ENCODE assay signal across 1 cellular context in genomic region chr20:3172933-3173581, GRCh38.
A peak's percentile ranks its signal among the peaks of the same experiment; 100 is the strongest.
TF ChIP-seq lines count a peak whose summit lies in the region.

TSS of gene LZTS3 (minus strand) at chr20:3173549. CDS start at chr20:3167163, 6,386 bp downstream.

TF ChIP-seq in HepG2, 621 proteins besides CTCF, POLR2A, EP300 and RAD21 (continued from another document and continues in another):
- TF ChIP-seq, protein P1, sequence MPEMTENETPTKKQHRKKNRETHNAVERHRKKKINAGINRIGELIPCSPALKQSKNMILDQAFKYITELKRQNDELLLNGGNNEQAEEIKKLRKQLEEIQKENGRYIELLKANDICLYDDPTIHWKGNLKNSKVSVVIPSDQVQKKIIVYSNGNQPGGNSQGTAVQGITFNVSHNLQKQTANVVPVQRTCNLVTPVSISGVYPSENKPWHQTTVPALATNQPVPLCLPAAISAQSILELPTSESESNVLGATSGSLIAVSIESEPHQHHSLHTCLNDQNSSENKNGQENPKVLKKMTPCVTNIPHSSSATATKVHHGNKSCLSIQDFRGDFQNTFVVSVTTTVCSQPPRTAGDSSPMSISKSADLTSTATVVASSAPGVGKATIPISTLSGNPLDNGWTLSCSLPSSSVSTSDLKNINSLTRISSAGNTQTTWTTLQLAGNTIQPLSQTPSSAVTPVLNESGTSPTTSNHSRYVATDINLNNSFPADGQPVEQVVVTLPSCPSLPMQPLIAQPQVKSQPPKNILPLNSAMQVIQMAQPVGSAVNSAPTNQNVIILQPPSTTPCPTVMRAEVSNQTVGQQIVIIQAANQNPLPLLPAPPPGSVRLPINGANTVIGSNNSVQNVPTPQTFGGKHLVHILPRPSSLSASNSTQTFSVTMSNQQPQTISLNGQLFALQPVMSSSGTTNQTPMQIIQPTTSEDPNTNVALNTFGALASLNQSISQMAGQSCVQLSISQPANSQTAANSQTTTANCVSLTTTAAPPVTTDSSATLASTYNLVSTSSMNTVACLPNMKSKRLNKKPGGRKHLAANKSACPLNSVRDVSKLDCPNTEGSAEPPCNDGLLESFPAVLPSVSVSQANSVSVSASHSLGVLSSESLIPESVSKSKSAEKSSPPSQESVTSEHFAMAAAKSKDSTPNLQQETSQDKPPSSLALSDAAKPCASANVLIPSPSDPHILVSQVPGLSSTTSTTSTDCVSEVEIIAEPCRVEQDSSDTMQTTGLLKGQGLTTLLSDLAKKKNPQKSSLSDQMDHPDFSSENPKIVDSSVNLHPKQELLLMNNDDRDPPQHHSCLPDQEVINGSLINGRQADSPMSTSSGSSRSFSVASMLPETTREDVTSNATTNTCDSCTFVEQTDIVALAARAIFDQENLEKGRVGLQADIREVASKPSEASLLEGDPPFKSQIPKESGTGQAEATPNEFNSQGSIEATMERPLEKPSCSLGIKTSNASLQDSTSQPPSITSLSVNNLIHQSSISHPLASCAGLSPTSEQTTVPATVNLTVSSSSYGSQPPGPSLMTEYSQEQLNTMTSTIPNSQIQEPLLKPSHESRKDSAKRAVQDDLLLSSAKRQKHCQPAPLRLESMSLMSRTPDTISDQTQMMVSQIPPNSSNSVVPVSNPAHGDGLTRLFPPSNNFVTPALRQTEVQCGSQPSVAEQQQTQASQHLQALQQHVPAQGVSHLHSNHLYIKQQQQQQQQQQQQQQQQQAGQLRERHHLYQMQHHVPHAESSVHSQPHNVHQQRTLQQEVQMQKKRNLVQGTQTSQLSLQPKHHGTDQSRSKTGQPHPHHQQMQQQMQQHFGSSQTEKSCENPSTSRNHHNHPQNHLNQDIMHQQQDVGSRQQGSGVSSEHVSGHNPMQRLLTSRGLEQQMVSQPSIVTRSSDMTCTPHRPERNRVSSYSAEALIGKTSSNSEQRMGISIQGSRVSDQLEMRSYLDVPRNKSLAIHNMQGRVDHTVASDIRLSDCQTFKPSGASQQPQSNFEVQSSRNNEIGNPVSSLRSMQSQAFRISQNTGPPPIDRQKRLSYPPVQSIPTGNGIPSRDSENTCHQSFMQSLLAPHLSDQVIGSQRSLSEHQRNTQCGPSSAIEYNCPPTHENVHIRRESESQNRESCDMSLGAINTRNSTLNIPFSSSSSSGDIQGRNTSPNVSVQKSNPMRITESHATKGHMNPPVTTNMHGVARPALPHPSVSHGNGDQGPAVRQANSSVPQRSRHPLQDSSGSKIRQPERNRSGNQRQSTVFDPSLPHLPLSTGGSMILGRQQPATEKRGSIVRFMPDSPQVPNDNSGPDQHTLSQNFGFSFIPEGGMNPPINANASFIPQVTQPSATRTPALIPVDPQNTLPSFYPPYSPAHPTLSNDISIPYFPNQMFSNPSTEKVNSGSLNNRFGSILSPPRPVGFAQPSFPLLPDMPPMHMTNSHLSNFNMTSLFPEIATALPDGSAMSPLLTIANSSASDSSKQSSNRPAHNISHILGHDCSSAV (CRISPR knock-in tag; IDR thresholded peaks at IDR 0.05; ENCODE audit: borderline replicate concordance) = no peak
- no peak for TF ChIP-seq MNT (IDR thresholded peaks at IDR 0.05)
- TF ChIP-seq PHF5A (CRISPR knock-in tag; IDR thresholded peaks at IDR 0.05; ENCODE audit: low read depth, unreplicated experiment) = no peak
- TF ChIP-seq ZBTB7A (CRISPR knock-in tag; IDR thresholded peaks at IDR 0.05) = no peak
- TF ChIP-seq ZNF709 (CRISPR knock-in tag; IDR thresholded peaks at IDR 0.05) = peak; percentile 32; the same call in 1 of the 2 replicates
- TF ChIP-seq, protein P2, sequence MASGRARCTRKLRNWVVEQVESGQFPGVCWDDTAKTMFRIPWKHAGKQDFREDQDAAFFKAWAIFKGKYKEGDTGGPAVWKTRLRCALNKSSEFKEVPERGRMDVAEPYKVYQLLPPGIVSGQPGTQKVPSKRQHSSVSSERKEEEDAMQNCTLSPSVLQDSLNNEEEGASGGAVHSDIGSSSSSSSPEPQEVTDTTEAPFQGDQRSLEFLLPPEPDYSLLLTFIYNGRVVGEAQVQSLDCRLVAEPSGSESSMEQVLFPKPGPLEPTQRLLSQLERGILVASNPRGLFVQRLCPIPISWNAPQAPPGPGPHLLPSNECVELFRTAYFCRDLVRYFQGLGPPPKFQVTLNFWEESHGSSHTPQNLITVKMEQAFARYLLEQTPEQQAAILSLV (CRISPR knock-in tag; IDR thresholded peaks at IDR 0.05; ENCODE audit: borderline replicate concordance) = 0 out of 2 replicates have a peak, but pooled peaks have one; percentile 40
- peak; percentile 80 for TF ChIP-seq ZNF225 (CRISPR knock-in tag; IDR thresholded peaks at IDR 0.05)
- TF ChIP-seq, protein P3, sequence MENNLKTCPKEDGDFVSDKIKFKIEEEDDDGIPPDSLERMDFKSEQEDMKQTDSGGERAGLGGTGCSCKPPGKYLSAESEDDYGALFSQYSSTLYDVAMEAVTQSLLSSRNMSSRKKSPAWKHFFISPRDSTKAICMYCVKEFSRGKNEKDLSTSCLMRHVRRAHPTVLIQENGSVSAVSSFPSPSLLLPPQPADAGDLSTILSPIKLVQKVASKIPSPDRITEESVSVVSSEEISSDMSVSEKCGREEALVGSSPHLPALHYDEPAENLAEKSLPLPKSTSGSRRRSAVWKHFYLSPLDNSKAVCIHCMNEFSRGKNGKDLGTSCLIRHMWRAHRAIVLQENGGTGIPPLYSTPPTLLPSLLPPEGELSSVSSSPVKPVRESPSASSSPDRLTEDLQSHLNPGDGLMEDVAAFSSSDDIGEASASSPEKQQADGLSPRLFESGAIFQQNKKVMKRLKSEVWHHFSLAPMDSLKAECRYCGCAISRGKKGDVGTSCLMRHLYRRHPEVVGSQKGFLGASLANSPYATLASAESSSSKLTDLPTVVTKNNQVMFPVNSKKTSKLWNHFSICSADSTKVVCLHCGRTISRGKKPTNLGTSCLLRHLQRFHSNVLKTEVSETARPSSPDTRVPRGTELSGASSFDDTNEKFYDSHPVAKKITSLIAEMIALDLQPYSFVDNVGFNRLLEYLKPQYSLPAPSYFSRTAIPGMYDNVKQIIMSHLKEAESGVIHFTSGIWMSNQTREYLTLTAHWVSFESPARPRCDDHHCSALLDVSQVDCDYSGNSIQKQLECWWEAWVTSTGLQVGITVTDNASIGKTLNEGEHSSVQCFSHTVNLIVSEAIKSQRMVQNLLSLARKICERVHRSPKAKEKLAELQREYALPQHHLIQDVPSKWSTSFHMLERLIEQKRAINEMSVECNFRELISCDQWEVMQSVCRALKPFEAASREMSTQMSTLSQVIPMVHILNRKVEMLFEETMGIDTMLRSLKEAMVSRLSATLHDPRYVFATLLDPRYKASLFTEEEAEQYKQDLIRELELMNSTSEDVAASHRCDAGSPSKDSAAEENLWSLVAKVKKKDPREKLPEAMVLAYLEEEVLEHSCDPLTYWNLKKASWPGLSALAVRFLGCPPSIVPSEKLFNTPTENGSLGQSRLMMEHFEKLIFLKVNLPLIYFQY (CRISPR knock-in tag; IDR thresholded peaks at IDR 0.05; ENCODE audit: borderline replicate concordance) = no peak
- no peak for TF ChIP-seq ZNF549 (CRISPR knock-in tag; IDR thresholded peaks at IDR 0.05)
- TF ChIP-seq, protein P4, sequence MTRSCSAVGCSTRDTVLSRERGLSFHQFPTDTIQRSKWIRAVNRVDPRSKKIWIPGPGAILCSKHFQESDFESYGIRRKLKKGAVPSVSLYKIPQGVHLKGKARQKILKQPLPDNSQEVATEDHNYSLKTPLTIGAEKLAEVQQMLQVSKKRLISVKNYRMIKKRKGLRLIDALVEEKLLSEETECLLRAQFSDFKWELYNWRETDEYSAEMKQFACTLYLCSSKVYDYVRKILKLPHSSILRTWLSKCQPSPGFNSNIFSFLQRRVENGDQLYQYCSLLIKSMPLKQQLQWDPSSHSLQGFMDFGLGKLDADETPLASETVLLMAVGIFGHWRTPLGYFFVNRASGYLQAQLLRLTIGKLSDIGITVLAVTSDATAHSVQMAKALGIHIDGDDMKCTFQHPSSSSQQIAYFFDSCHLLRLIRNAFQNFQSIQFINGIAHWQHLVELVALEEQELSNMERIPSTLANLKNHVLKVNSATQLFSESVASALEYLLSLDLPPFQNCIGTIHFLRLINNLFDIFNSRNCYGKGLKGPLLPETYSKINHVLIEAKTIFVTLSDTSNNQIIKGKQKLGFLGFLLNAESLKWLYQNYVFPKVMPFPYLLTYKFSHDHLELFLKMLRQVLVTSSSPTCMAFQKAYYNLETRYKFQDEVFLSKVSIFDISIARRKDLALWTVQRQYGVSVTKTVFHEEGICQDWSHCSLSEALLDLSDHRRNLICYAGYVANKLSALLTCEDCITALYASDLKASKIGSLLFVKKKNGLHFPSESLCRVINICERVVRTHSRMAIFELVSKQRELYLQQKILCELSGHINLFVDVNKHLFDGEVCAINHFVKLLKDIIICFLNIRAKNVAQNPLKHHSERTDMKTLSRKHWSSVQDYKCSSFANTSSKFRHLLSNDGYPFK (CRISPR knock-in tag; IDR thresholded peaks at IDR 0.05; ENCODE audit: borderline replicate concordance) = no peak; the same call in 1 of the 2 replicates
- no peak for TF ChIP-seq ZFP1 (CRISPR knock-in tag; IDR thresholded peaks at IDR 0.05)
- peak; percentile 70 for TF ChIP-seq AGO1 (IDR thresholded peaks at IDR 0.05; ENCODE audit: low read depth, low read length, poor library complexity, severe bottlenecking)
- TF ChIP-seq ZNF414 (CRISPR knock-in tag; IDR thresholded peaks at IDR 0.05) = peak; percentile 21; the same call in 1 of the 2 replicates
- no peak for TF ChIP-seq ZNF33A (CRISPR knock-in tag; IDR thresholded peaks at IDR 0.05; ENCODE audit: borderline replicate concordance)
- no peak for TF ChIP-seq TRIM22 (IDR thresholded peaks at IDR 0.05)
- TF ChIP-seq PBX2 (CRISPR knock-in tag; IDR thresholded peaks at IDR 0.05) = no peak
- TF ChIP-seq ZNF816 (CRISPR knock-in tag; IDR thresholded peaks at IDR 0.05; ENCODE audit: borderline replicate concordance) = no peak; the same call in 1 of the 2 replicates
- peak; percentile 47; the same call in 1 of the 2 replicates for TF ChIP-seq GTF2F1 (IDR thresholded peaks at IDR 0.05; ENCODE audit: low read length)
- no peak for TF ChIP-seq ZNF780A (CRISPR knock-in tag; IDR thresholded peaks at IDR 0.05)
- no peak for TF ChIP-seq MAFK (conservative IDR thresholded peaks at IDR 0.05 in 1 of 2, IDR thresholded peaks at IDR 0.05 in 1 of 2; ENCODE audit: low read length in 2 of 2)
- TF ChIP-seq, protein P5, sequence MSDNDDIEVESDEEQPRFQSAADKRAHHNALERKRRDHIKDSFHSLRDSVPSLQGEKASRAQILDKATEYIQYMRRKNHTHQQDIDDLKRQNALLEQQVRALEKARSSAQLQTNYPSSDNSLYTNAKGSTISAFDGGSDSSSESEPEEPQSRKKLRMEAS (IDR thresholded peaks at IDR 0.05) = peak; percentile 77
- peak; percentile 80; the same call in 1 of the 2 replicates for TF ChIP-seq KLF13 (CRISPR knock-in tag; IDR thresholded peaks at IDR 0.05)
- TF ChIP-seq MIER3 (CRISPR knock-in tag; IDR thresholded peaks at IDR 0.05; ENCODE audit: borderline replicate concordance) = no peak
- TF ChIP-seq, protein P6, sequence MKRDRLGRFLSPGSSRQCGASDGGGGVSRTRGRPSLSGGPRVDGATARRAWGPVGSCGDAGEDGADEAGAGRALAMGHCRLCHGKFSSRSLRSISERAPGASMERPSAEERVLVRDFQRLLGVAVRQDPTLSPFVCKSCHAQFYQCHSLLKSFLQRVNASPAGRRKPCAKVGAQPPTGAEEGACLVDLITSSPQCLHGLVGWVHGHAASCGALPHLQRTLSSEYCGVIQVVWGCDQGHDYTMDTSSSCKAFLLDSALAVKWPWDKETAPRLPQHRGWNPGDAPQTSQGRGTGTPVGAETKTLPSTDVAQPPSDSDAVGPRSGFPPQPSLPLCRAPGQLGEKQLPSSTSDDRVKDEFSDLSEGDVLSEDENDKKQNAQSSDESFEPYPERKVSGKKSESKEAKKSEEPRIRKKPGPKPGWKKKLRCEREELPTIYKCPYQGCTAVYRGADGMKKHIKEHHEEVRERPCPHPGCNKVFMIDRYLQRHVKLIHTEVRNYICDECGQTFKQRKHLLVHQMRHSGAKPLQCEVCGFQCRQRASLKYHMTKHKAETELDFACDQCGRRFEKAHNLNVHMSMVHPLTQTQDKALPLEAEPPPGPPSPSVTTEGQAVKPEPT (CRISPR knock-in tag; IDR thresholded peaks at IDR 0.05; ENCODE audit: low read depth) = no peak
- TF ChIP-seq, protein P7, sequence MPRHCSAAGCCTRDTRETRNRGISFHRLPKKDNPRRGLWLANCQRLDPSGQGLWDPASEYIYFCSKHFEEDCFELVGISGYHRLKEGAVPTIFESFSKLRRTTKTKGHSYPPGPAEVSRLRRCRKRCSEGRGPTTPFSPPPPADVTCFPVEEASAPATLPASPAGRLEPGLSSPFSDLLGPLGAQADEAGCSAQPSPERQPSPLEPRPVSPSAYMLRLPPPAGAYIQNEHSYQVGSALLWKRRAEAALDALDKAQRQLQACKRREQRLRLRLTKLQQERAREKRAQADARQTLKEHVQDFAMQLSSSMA (CRISPR knock-in tag; IDR thresholded peaks at IDR 0.05) = no peak
- TF ChIP-seq ZNF788 (CRISPR knock-in tag; IDR thresholded peaks at IDR 0.05; ENCODE audit: borderline replicate concordance) = 0 out of 2 replicates have a peak, but pooled peaks have one; percentile 53
- TF ChIP-seq KDM2A (CRISPR knock-in tag; IDR thresholded peaks at IDR 0.05; ENCODE audit: borderline replicate concordance, low read depth) = peak; percentile 66
- TF ChIP-seq KAT7 (CRISPR knock-in tag; IDR thresholded peaks at IDR 0.05; ENCODE audit: borderline replicate concordance) = peak; percentile 48; the same call in 1 of the 2 replicates
